In genomic region chr10:76738991-76739390, GRCh38 we compare ENCODE assay signal across 19 cellular contexts.
"Had no signal": no experiment of that assay in that cellular context is flagged by ENCODE, and none has a peak within 500 bp of the region (broad histone marks: within the 10 kb centered on the region; RNA-seq: fewer than 3 reads in every experiment).

No MANE protein-coding gene starts in this region.

- DNase-seq: activated CD4-positive, alpha-beta T cell treated with anti-CD3 and anti-CD28 coated beads for 48 hours; activated CD4-positive, CD25-positive, alpha-beta regulatory T cell; activated CD8-positive, alpha-beta T cell treated with anti-CD3 and anti-CD28 coated beads for 36 hours; activated naive CD4-positive, alpha-beta T cell treated with anti-CD3 and anti-CD28 coated beads for 36 hours; activated T-cell treated with anti-CD3 and anti-CD28 coated beads, Interleukin-2, amount 50 U/mL, for 1 hour; cortex of kidney; heart right ventricle; left ventricle myocardium superior; naive thymus-derived CD8-positive, alpha-beta T cell; pancreas; spleen; stimulated activated CD8-positive, alpha-beta memory T cell treated with anti-CD3 and anti-CD28 coated beads, Interleukin-4, amount 100 ng/mL, for 48 hours; stimulated activated naive CD4-positive, alpha-beta T cell; T1000; thyroid gland had no signal

- H3K4me1 Mint-ChIP-seq: activated T-helper 17 cell treated with anti-CD3 and anti-CD28 coated beads, Interleukin-2, amount 50 U/mL, for 72 hours; central memory CD8-positive, alpha-beta T cell; memory B cell; naive thymus-derived CD8-positive, alpha-beta T cell had no signal

- ATAC-seq: activated CD8-positive, alpha-beta T cell treated with anti-CD3 and anti-CD28 coated beads for 36 hours; activated T-helper 17 cell treated with anti-CD3 and anti-CD28 coated beads, Interleukin-2, amount 50 U/mL, for 72 hours; gastroesophageal sphincter; heart right ventricle; left ventricle myocardium superior; naive thymus-derived CD8-positive, alpha-beta T cell; pancreas had no signal

- H3K4me3 Mint-ChIP-seq: activated CD8-positive, alpha-beta T cell treated with anti-CD3 and anti-CD28 coated beads for 36 hours; activated naive CD4-positive, alpha-beta T cell treated with anti-CD3 and anti-CD28 coated beads for 36 hours; activated T-helper 17 cell treated with anti-CD3 and anti-CD28 coated beads, Interleukin-2, amount 50 U/mL, for 72 hours; central memory CD8-positive, alpha-beta T cell; memory B cell; naive thymus-derived CD8-positive, alpha-beta T cell had no signal

- H3K27me3 Mint-ChIP-seq: activated CD8-positive, alpha-beta T cell treated with anti-CD3 and anti-CD28 coated beads for 36 hours; activated T-helper 17 cell treated with anti-CD3 and anti-CD28 coated beads, Interleukin-2, amount 50 U/mL, for 72 hours; central memory CD8-positive, alpha-beta T cell; memory B cell had no signal

- H3K36me3 Mint-ChIP-seq: memory B cell; naive thymus-derived CD8-positive, alpha-beta T cell had no signal

- H3K9me3 Mint-ChIP-seq: activated CD8-positive, alpha-beta T cell treated with anti-CD3 and anti-CD28 coated beads for 36 hours; activated naive CD4-positive, alpha-beta T cell treated with anti-CD3 and anti-CD28 coated beads for 36 hours had no signal

- H3K27ac Mint-ChIP-seq: activated CD8-positive, alpha-beta T cell treated with anti-CD3 and anti-CD28 coated beads for 36 hours; activated naive CD4-positive, alpha-beta T cell treated with anti-CD3 and anti-CD28 coated beads for 36 hours; activated T-helper 17 cell treated with anti-CD3 and anti-CD28 coated beads, Interleukin-2, amount 50 U/mL, for 72 hours; memory B cell; naive thymus-derived CD8-positive, alpha-beta T cell had no signal
